In the genomic region with DNA sequence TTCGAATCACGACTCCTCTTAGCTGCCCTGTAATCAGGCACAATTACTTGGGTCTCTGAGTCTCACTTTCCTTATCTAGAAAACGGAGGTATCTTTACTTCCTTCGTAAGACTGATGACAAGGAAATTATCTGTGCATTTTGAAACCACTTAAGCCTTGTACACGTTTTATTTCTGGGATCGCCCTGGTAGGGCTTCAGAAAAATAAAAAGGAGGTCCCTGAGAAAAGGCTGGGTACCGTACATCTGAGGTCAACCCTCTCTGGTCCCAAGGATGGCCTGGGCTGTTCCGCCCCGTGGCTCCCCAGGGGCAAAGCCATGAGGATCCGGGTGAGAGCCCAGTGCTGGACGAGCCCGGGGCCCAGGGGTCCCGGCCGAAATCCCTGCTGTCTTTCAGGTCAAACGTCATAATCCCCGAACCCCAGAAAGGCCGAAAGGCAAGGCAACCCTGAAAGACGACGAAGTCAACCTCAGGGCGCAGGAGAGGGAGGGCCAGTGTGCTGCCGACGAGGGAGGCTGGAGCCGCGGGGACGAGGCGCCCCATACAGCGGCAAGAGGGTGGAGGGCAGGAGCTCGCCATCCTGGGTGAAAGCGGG, we compare ENCODE assay signal across 9 cellular contexts. TPM values are rescaled to one million over a fixed set of nuclear protein-coding genes. Genes with fewer than 3 reads are reported as not detected.
A peak's percentile ranks its signal among the peaks of the same experiment; 100 is the strongest.
DNase-seq lines count a peak whose midpoint lies in the region; ATAC-seq and TF ChIP-seq lines count a peak whose summit lies in the region.
"Had no signal": no experiment of that assay in that cellular context is flagged by ENCODE, and none has a peak within 500 bp of the region (broad histone marks: within the 10 kb centered on the region; RNA-seq: fewer than 3 reads in every experiment).

No MANE protein-coding gene starts in this region.

- peak overlapping the region; percentile 96 for H4K91ac ChIP-seq in mesenchymal stem cell (ENCODE audit: low read length)

- peak overlapping the region; percentile 90 for H2AK5ac ChIP-seq in mesenchymal stem cell (ENCODE audit: low read length, severe bottlenecking)

- H3K4me1 Mint-ChIP-seq in MCF 10A (ENCODE audit: insufficient read depth, unreplicated experiment) = peaks cover 26% of the 10 kb centered on the region

- H3K36me3 ChIP-seq in mesenchymal stem cell (ENCODE audit: control insufficient read depth in 1 of 2, insufficient read depth in 2 of 2, low read depth in 1 of 2, low read length in 2 of 2) (peaks cover 18% of the 10 kb centered on the region in 2 experiments), vagina (peaks cover 0 to 20% of the 10 kb centered on the region in 2 donors)

- peak overlapping the region; percentile 92 to 95 for H3K4ac ChIP-seq in mesenchymal stem cell (ENCODE audit: low read depth in 1 of 2, low read length in 2 of 2)

- CTCF ChIA-PET in MCF 10A (lab: Yijun Ruan, JAX) = interaction anchor here (1.0 to 1.2 kb wide), 3 partner anchors 20 to 204 kb away, joined by 3 to 6 read pairs (median 3); no protein-coding TSS in a partner anchor

- peak overlapping the region; percentile 91 for H3K4me2 ChIP-seq in mesenchymal stem cell (ENCODE audit: low read length, poor library complexity, severe bottlenecking)

- DNase-seq in MCF 10A (ENCODE audit: unreplicated experiment) (no peak), mesenchymal stem cell (no peak), vagina (ENCODE audit: extremely low spot score in 2 of 2) (peak in 1 of 2 donors; percentile 88), LoVo (ENCODE audit: low spot score) (no peak), inferior parietal cortex (ENCODE audit: extremely low spot score) (no peak), HPDE6-E6E7 (ENCODE audit: extremely low spot score) (no peak)

- peak overlapping the region; percentile 86 for H2BK120ac ChIP-seq in mesenchymal stem cell (ENCODE audit: low read depth, low read length)

- peak overlapping the region; percentile 99 for H3K27ac Mint-ChIP-seq in MCF 10A (ENCODE audit: low read depth, unreplicated experiment)

- intact Hi-C loops in MCF 10A (cut with micrococcal nuclease) = loop anchor here (5.0 kb wide), 1 partner anchor 37 kb away; no protein-coding TSS in a partner anchor
- intact Hi-C loops in vagina (cut with DNase I) = loop anchor here (2.0 kb wide), 1 partner anchor 36 kb away; no protein-coding TSS in a partner anchor

- H2BK5ac ChIP-seq in mesenchymal stem cell (ENCODE audit: low read depth, low read length, poor library complexity, severe bottlenecking) = peak overlapping the region; percentile 98

- peaks cover 9% of the 10 kb centered on the region for H3K79me1 ChIP-seq in mesenchymal stem cell (replicated peaks; ENCODE audit: low read length, poor library complexity, severe bottlenecking)

- H3K27me3 ChIP-seq in mesenchymal stem cell (ENCODE audit: control insufficient read depth in 1 of 2, insufficient read depth in 1 of 2, low read length in 2 of 2) = no peaks in the 10 kb centered on the region
- H3K27me3 ChIP-seq in vagina = no peaks in the 10 kb centered on the region

- H3K27me3 Mint-ChIP-seq in MCF 10A (ENCODE audit: insufficient read depth, unreplicated experiment) = no peaks in the 10 kb centered on the region

- WGBS in mesenchymal stem cell = 14% methylated on average over 27 of the region's 29 CpGs

- TF ChIP-seq CTCF in MCF 10A (IDR thresholded peaks at IDR 0.05; ENCODE audit: unreplicated experiment) = no peak
- TF ChIP-seq CTCF in vagina (IDR thresholded peaks at IDR 0.05) = no peak

- H3K9ac ChIP-seq in mesenchymal stem cell (ENCODE audit: low read length) = peak overlapping the region; percentile 95

- POLR2A ChIA-PET in MCF 10A (lab: Yijun Ruan, JAX) = interaction anchor here (0.7 to 2.8 kb wide), 36 partner anchors 8 to 534 kb away, joined by 3 to 53 read pairs (median 6); a partner anchor contains a TSS

- no peaks in the 10 kb centered on the region for H3K9me3 Mint-ChIP-seq in MCF 10A (ENCODE audit: unreplicated experiment)

- H3K4me3 Mint-ChIP-seq in MCF 10A (ENCODE audit: unreplicated experiment) = peak overlapping the region; percentile 95

- peaks cover 42% of the 10 kb centered on the region for H3K36me3 Mint-ChIP-seq in MCF 10A (ENCODE audit: insufficient read depth, unreplicated experiment)

- peak overlapping the region in 1 of 2 experiments; percentile 95 for H3K23ac ChIP-seq in mesenchymal stem cell (ENCODE audit: low read length in 2 of 2)

- peak overlapping the region; percentile 95 for H2BK15ac ChIP-seq in mesenchymal stem cell (ENCODE audit: low read depth, poor library complexity, severe bottlenecking)

- H2AFZ ChIP-seq in mesenchymal stem cell (ENCODE audit: low read depth, low read length) = peak overlapping the region; percentile 76

- TSS peak; percentile 86 for BruUV-seq in MCF 10A (replicated peaks; lab: Mats Ljungman, UMichigan)

- peak overlapping the region; percentile 95 to 99 for H3K18ac ChIP-seq in mesenchymal stem cell (ENCODE audit: low read depth in 1 of 2, low read length in 2 of 2)

- H3K4me3 ChIP-seq in mesenchymal stem cell (ENCODE audit: insufficient read depth in 1 of 2, low read depth in 1 of 2, low read length in 2 of 2) = peak overlapping the region; percentile 91 to 94
- H3K4me3 ChIP-seq in vagina = peak overlapping the region; percentile 73 to 99

- no peaks in the 10 kb centered on the region for H3K9me3 ChIP-seq in mesenchymal stem cell (ENCODE audit: control insufficient read depth, low read length)
- no peaks in the 10 kb centered on the region for H3K9me3 ChIP-seq in vagina

- H3K14ac ChIP-seq in mesenchymal stem cell (ENCODE audit: low read length in 2 of 2) = peak overlapping the region; percentile 76 to 99

- peak in 1 of 2 donors; percentile 79 for TF ChIP-seq POLR2A in vagina (IDR thresholded peaks at IDR 0.05)

- H3K4me1 ChIP-seq in mesenchymal stem cell (ENCODE audit: control insufficient read depth, insufficient read depth, low read depth, low read length) (peaks cover 13% of the 10 kb centered on the region), vagina (peaks cover 41% of the 10 kb centered on the region)

- H3K27ac ChIP-seq in mesenchymal stem cell (ENCODE audit: low read length, poor library complexity, severe bottlenecking) (peak overlapping the region; percentile 95), vagina (peak overlapping the region; percentile 100)

- peak overlapping the region; percentile 97 for H4K8ac ChIP-seq in mesenchymal stem cell (ENCODE audit: low read length)

- ATAC-seq in GM19035 (IDR thresholded peaks at IDR 0.05; ENCODE audit: unreplicated experiment) (peak; percentile 4), HG03460 (IDR thresholded peaks at IDR 0.05; ENCODE audit: unreplicated experiment) (peak; percentile 1)

- peak overlapping the region; percentile 75 to 95 for H2BK12ac ChIP-seq in mesenchymal stem cell (ENCODE audit: low read length in 2 of 2)

RNA-seq across cellular contexts. Expression of a gene that starts 0.7 kb away (rescaled TPM):
- total RNA-seq in MCF 10A (2022) (451 and 481 TPM in 2 replicates), vagina (74.2 TPM)
- polyA plus RNA-seq in mesenchymal stem cell (2013, experiment 1 of 2) = 358 TPM
- polyA plus RNA-seq in mesenchymal stem cell (2013, experiment 2 of 2) = 365 TPM

RNA-seq across cellular contexts. Expression of a gene that starts 23.3 kb away (rescaled TPM):
- total RNA-seq in MCF 10A (2022) = 0.47 and 0.76 TPM in 2 replicates
- 30.8 TPM for polyA plus RNA-seq in mesenchymal stem cell (2013, experiment 1 of 2)
- polyA plus RNA-seq in mesenchymal stem cell (2013, experiment 2 of 2) = 31.8 TPM
- 85.0 TPM for total RNA-seq in vagina

RNA-seq across cellular contexts. Expression of a gene that starts 29.4 kb away (rescaled TPM):
- total RNA-seq in MCF 10A (2022) = 0.49 and 1.0 TPM in 2 replicates
- 0.29 TPM for polyA plus RNA-seq in mesenchymal stem cell (2013, experiment 1 of 2)
- polyA plus RNA-seq in mesenchymal stem cell (2013, experiment 2 of 2) = 0.14 TPM
- total RNA-seq in vagina = 1.2 TPM

RNA-seq across cellular contexts. Expression of a gene that starts 34.7 kb away (rescaled TPM):
- total RNA-seq in MCF 10A (2022) (not detected in 2 replicates), vagina (not detected)
- polyA plus RNA-seq in mesenchymal stem cell (2013, experiment 1 of 2) = not detected
- polyA plus RNA-seq in mesenchymal stem cell (2013, experiment 2 of 2) = not detected
- total RNA-seq: activated CD8-positive, alpha-beta memory T cell treated with anti-CD3 and anti-CD28 coated beads for 36 hours had no signal

RNA-seq across cellular contexts. Expression of a gene that starts 37.7 kb away (rescaled TPM):
- not detected in 2 replicates for total RNA-seq in MCF 10A (2022)
- polyA plus RNA-seq in mesenchymal stem cell (2013, experiment 1 of 2) = not detected
- not detected for polyA plus RNA-seq in mesenchymal stem cell (2013, experiment 2 of 2)
- total RNA-seq in vagina = not detected
- total RNA-seq: activated CD8-positive, alpha-beta memory T cell treated with anti-CD3 and anti-CD28 coated beads for 36 hours had no signal

Comparison
In these comparisons a context has a peak if more than half of its experiments do, and no peak if none do; other contexts are left out.
1. RNA of a gene that starts 23.3 kb away (total RNA-seq): 85.0 TPM in vagina (single experiment); 0.47 to 0.76 TPM in MCF 10A; every median in the first group is over 10 times any median in the second.